In the genomic region with DNA sequence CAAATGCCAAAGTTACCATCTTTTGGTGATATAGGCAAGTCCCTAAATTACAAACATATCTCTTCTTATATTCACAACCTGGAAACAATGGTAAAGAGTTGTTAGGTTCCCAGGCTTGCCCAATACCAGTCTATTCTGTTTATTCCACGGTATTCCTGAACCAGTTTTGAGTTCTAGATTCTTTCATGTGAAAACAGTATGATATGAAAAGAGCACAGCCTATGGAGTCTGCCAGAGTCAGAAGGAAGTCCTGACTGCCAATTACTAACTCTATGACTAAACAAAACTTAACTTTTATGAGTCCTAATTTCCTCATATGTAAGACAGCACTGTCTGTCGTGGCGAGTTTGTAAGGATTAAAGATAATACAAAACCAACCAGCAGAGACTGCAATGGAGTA, we compare ENCODE assay signal across 14 cellular contexts. TPM values are rescaled to one million over a fixed set of nuclear protein-coding genes. Genes with fewer than 3 reads are reported as not detected.
DNase-seq lines count a peak whose midpoint lies in the region; ATAC-seq, FAIRE-seq and TF ChIP-seq lines count a peak whose summit lies in the region.
"Had no signal": no experiment of that assay in that cellular context is flagged by ENCODE, and none has a peak within 500 bp of the region (broad histone marks: within the 10 kb centered on the region; RNA-seq: fewer than 3 reads in every experiment).

No MANE protein-coding gene starts in this region.

- H4K20me1 ChIP-seq in GM12878 (ENCODE audit: control insufficient read depth, insufficient read depth), result no peaks in the 10 kb centered on the region

- H3K4me3 Mint-ChIP-seq in CD4-positive, alpha-beta T cell, result peak overlapping the region; percentile 60
- peak overlapping the region in 8 of 10 donors; percentile 12 to 66 (median 47) for H3K4me3 Mint-ChIP-seq in naive thymus-derived CD4-positive, alpha-beta T cell
- H3K4me3 Mint-ChIP-seq: activated CD4-positive, alpha-beta T cell treated with anti-CD3 and anti-CD28 coated beads, Interleukin-2, amount 10 ng/mL, durations not matched to agents 7 days and 5 days had no signal

- BruUV-seq in GM12878 (replicated peaks; lab: Mats Ljungman, UMichigan), result no TSS peak

- RAD21 ChIA-PET in GM12878 (lab: Charles Lee; ENCODE audit: unreplicated experiment), result no interaction called here

- H3K4me1 ChIP-seq in GM12878 (ENCODE audit: control insufficient read depth, insufficient read depth, low read length), result peaks cover 4% of the 10 kb centered on the region; the same call in 1 of the 2 replicates
- peaks cover 46 to 48% of the 10 kb centered on the region in 2 donors for H3K4me1 ChIP-seq in naive thymus-derived CD4-positive, alpha-beta T cell (ENCODE audit: control insufficient read depth in 2 of 2, insufficient read depth in 2 of 2, low read length in 2 of 2)

- no peaks in the 10 kb centered on the region for H3K9me3 Mint-ChIP-seq in CD4-positive, alpha-beta T cell
- H3K9me3 Mint-ChIP-seq in naive thymus-derived CD4-positive, alpha-beta T cell, result peaks cover 0 to 5% (median 0%) of the 10 kb centered on the region in 11 donors
- H3K9me3 Mint-ChIP-seq: activated CD4-positive, alpha-beta T cell treated with anti-CD3 and anti-CD28 coated beads, Interleukin-2, amount 10 ng/mL, durations not matched to agents 7 days and 5 days had no signal

- CTCF ChIA-PET in CD4-positive, alpha-beta T cell (lab: Charles Lee), result interaction anchor here (0.7 kb wide), 1 partner anchor 322 kb away, joined by 4 read pairs; no protein-coding TSS in a partner anchor
- CTCF ChIA-PET in GM12878 (lab: Yijun Ruan, JAX), result interaction anchor here (1.4 kb wide), 1 partner anchor 128 kb away, joined by 5 read pairs; no protein-coding TSS in a partner anchor
- CTCF ChIA-PET in naive thymus-derived CD4-positive, alpha-beta T cell (lab: Charles Lee), result no interaction called here

- no peaks in the 10 kb centered on the region for H3K9me3 ChIP-seq in CD4-positive, alpha-beta T cell (ENCODE audit: control insufficient read depth, low read length)
- no peaks in the 10 kb centered on the region; the same call in 2 of the 3 replicates for H3K9me3 ChIP-seq in GM12878 (replicated peaks; ENCODE audit: control insufficient read depth, insufficient read depth, low read length)
- no peaks in the 10 kb centered on the region for H3K9me3 ChIP-seq in naive thymus-derived CD4-positive, alpha-beta T cell (ENCODE audit: control insufficient read depth in 2 of 3, low read length in 3 of 3)
- H3K9me3 ChIP-seq: SJCRH30 had no signal

- intact Hi-C loops in CD4-positive, alpha-beta T cell (cut with DNase I, micrococcal nuclease), result loop anchor here (5.0 kb wide), 4 partner anchors 33 to 247 kb away; partner anchors contain the start of gene ANKRD26 (in 1 of the 2)
- intact Hi-C loops in GM12878 (cut with micrococcal nuclease; ENCODE audit: unreplicated experiment), result loop anchor here (5.0 kb wide), 1 partner anchor 98 kb away; no protein-coding TSS in a partner anchor
- intact Hi-C loops in naive thymus-derived CD4-positive, alpha-beta T cell (cut with micrococcal nuclease), result no loop called here

- ATAC-seq in CD4-positive, alpha-beta T cell (ENCODE audit: poor library complexity), result no peak
- ATAC-seq in GM12878 (no peak), GM18867 (IDR thresholded peaks at IDR 0.05; ENCODE audit: unreplicated experiment) (no peak), GM18520 (IDR thresholded peaks at IDR 0.05; ENCODE audit: unreplicated experiment) (no peak), GM21423 (IDR thresholded peaks at IDR 0.05; ENCODE audit: unreplicated experiment) (no peak)
- no peak for ATAC-seq in naive thymus-derived CD4-positive, alpha-beta T cell
- ATAC-seq: left lobe of liver had no signal

- no peak overlapping the region for H3K9ac ChIP-seq in GM12878 (ENCODE audit: control insufficient read depth, insufficient read depth, low read length)

- TF ChIP-seq CTCF in CD4-positive, alpha-beta T cell (IDR thresholded peaks at IDR 0.05), result no peak
- TF ChIP-seq CTCF in LNCaP clone FGC (IDR thresholded peaks at IDR 0.05; ENCODE audit: control insufficient read depth, extremely low read depth, insufficient read depth) (no peak), GM12878 (IDR thresholded peaks at IDR 0.05 in 2 of 3, conservative IDR thresholded peaks at IDR 0.05 in 1 of 3; ENCODE audit: control insufficient read depth in 2 of 3, extremely low read depth in 1 of 3, insufficient read depth in 1 of 3, low read depth in 3 of 3, low read length in 3 of 3) (no peak)

- H3K27me3 ChIP-seq in CD4-positive, alpha-beta T cell (ENCODE audit: control insufficient read depth, insufficient read depth, low read length), result no peaks in the 10 kb centered on the region
- H3K27me3 ChIP-seq in GM12878 (replicated peaks in 1 of 2; ENCODE audit: control insufficient read depth in 2 of 2, insufficient read depth in 2 of 2, low read length in 1 of 2), result no peaks in the 10 kb centered on the region
- H3K27me3 ChIP-seq in naive thymus-derived CD4-positive, alpha-beta T cell (ENCODE audit: control insufficient read depth in 2 of 2, insufficient read depth in 2 of 2, low read length in 2 of 2), result no peaks in the 10 kb centered on the region
- H3K27me3 ChIP-seq: SJCRH30 had no signal

- H3K4me1 Mint-ChIP-seq in CD4-positive, alpha-beta T cell (ENCODE audit: low read depth), result peaks cover 70% of the 10 kb centered on the region
- H3K4me1 Mint-ChIP-seq in naive thymus-derived CD4-positive, alpha-beta T cell, result peaks cover 45 to 74% (median 59%) of the 10 kb centered on the region in 7 donors

- in situ Hi-C loops in GM12878 (cut with MboI), result loop anchor here (10.0 kb wide), 1 partner anchor 110 kb away; no protein-coding TSS in a partner anchor

- TF ChIP-seq EP300 in GM12878 (IDR thresholded peaks at IDR 0.05; ENCODE audit: borderline replicate concordance in 1 of 2, control insufficient read depth in 1 of 2, low read depth in 2 of 2, low read length in 2 of 2), result no peak

- peak overlapping the region; percentile 21; the same call in 1 of the 2 replicates for H3K4me2 ChIP-seq in GM12878 (ENCODE audit: control insufficient read depth, insufficient read depth)

- POLR2A ChIA-PET in CD4-positive, alpha-beta T cell (lab: Charles Lee), result no interaction called here
- POLR2A ChIA-PET in GM12878 (lab: Charles Lee), result interaction anchor here (0.6 to 1.0 kb wide), 3 partner anchors 49 to 120 kb away, joined by 3 to 6 read pairs (median 4); no protein-coding TSS in a partner anchor
- POLR2A ChIA-PET in naive thymus-derived CD4-positive, alpha-beta T cell (lab: Charles Lee), result no interaction called here

- no peak for TF ChIP-seq POLR2A in GM12878 (IDR thresholded peaks at IDR 0.05; ENCODE audit: low read depth, low read length)

- SMC1A ChIA-PET in GM12878 (lab: Charles Lee; ENCODE audit: uncharacterized antibody, unreplicated experiment), result interaction anchor here (1.0 kb wide), 1 partner anchor 74 kb away, joined by 3 read pairs; no protein-coding TSS in a partner anchor

- no peak for DNase-seq in CD4-positive, alpha-beta T cell
- DNase-seq in LNCaP clone FGC (ENCODE audit: low read depth) (peak; percentile 34), GM12878 (ENCODE audit: low read depth, low spot score) (no peak)
- DNase-seq in naive thymus-derived CD4-positive, alpha-beta T cell, result no peak
- DNase-seq: activated CD4-positive, alpha-beta T cell treated with anti-CD3 and anti-CD28 coated beads, Interleukin-2, amount 10 ng/mL, durations not matched to agents 7 days and 5 days; activated naive CD4-positive, alpha-beta T cell treated with Interleukin-2 at 50 U/mL for 16 hours; MM.1S; NCI-H526; SJCRH30 had no signal

- H3K4me3 ChIP-seq in LNCaP clone FGC (ENCODE audit: low read depth, low read length) (no peak overlapping the region), GM12878 (no peak overlapping the region)
- no peak overlapping the region for H3K4me3 ChIP-seq in naive thymus-derived CD4-positive, alpha-beta T cell (ENCODE audit: low read length)
- H3K4me3 ChIP-seq: coronary artery, SJCRH30 had no signal

- no peak for FAIRE-seq in GM12878 (lab: Jason Lieb, UNC)

- no peak overlapping the region for H2AFZ ChIP-seq in GM12878 (ENCODE audit: control insufficient read depth, low read depth, low read length)

- no peak for TF ChIP-seq RAD21 in GM12878 (IDR thresholded peaks at IDR 0.05; ENCODE audit: insufficient read depth, low read depth, low read length)

- H3K27me3 Mint-ChIP-seq in CD4-positive, alpha-beta T cell, result no peaks in the 10 kb centered on the region
- no peaks in the 10 kb centered on the region for H3K27me3 Mint-ChIP-seq in naive thymus-derived CD4-positive, alpha-beta T cell
- H3K27me3 Mint-ChIP-seq: activated CD4-positive, alpha-beta T cell treated with anti-CD3 and anti-CD28 coated beads, Interleukin-2, amount 10 ng/mL, durations not matched to agents 7 days and 5 days had no signal

- H3K36me3 ChIP-seq in GM12878 (ENCODE audit: control insufficient read depth in 2 of 2, insufficient read depth in 2 of 2, low read length in 1 of 2), result no peaks in the 10 kb centered on the region
- H3K36me3 ChIP-seq in naive thymus-derived CD4-positive, alpha-beta T cell (ENCODE audit: control insufficient read depth in 2 of 3, insufficient read depth in 3 of 3, low read length in 3 of 3), result no peaks in the 10 kb centered on the region
- H3K36me3 ChIP-seq: SJCRH30 had no signal

- H3K79me2 ChIP-seq in GM12878 (ENCODE audit: control insufficient read depth, insufficient read depth, low read length), result peaks cover 97% of the 10 kb centered on the region

- H3K27ac Mint-ChIP-seq in CD4-positive, alpha-beta T cell, result no peak overlapping the region
- H3K27ac Mint-ChIP-seq in naive thymus-derived CD4-positive, alpha-beta T cell, result no peak overlapping the region
- H3K27ac Mint-ChIP-seq: activated CD4-positive, alpha-beta T cell treated with anti-CD3 and anti-CD28 coated beads, Interleukin-2, amount 10 ng/mL, durations not matched to agents 7 days and 5 days had no signal

- no peak overlapping the region for H3K27ac ChIP-seq in CD4-positive, alpha-beta T cell (ENCODE audit: low read depth, low read length)
- no peak overlapping the region for H3K27ac ChIP-seq in GM12878 (ENCODE audit: control insufficient read depth, insufficient read depth)
- H3K27ac ChIP-seq in naive thymus-derived CD4-positive, alpha-beta T cell (ENCODE audit: low read depth, low read length), result no peak overlapping the region
- H3K27ac ChIP-seq: coronary artery, SJCRH30 had no signal

- H3K36me3 Mint-ChIP-seq in CD4-positive, alpha-beta T cell (ENCODE audit: low read depth), result peaks cover 40% of the 10 kb centered on the region
- H3K36me3 Mint-ChIP-seq in naive thymus-derived CD4-positive, alpha-beta T cell, result peaks cover 0 to 21% (median 18%) of the 10 kb centered on the region in 5 donors

- WGBS in GM12878 (ENCODE audit: insufficient coverage, insufficient replicate concordance, low lambda C conversion rate, missing lambda C conversion rate), result 72% methylated on average over 3 of the region's 3 CpGs

RNA-seq across cellular contexts. Expression of gene ABI1, which starts 5.6 kb away (rescaled TPM):
- total RNA-seq in CD4-positive, alpha-beta T cell, result 10 to 100 TPM; 83.2 to 83.6 TPM
- 143 TPM in 2 replicates for total RNA-seq in GM12878 (2013; cell fraction: nucleolus; rRNA removed)
- total RNA-seq in GM12878 (2014; rRNA removed) (51.1 and 60.9 TPM in 2 replicates), GM12878 (2014; rRNA removed; fragmentation: Illumina TruSeq; extraction: Trizol) (58.4 and 59.1 TPM in 2 replicates), GM12878 (2021) (50.3 and 51.4 TPM in 2 replicates)
- 24.0 TPM for polyA plus RNA-seq in GM12878 (2011; ENCODE audit: low read depth)
- polyA plus RNA-seq in GM12878 (2011; rRNA removed) (31.2 and 40.8 TPM in 2 replicates), GM12878 (2014; fragmentation: Illumina TruSeq; extraction: Trizol) (63.0 and 76.7 TPM in 2 replicates), GM12878 (2014; fragmentation: Nextera tagmentation; extraction: Ambion mirVana) (10 to 100 TPM; 48.7 to 50.3 TPM), GM12878 (2014; rRNA removed) (35.8 and 40.1 TPM in 2 replicates), GM12878 (2016; fragmentation: Nextera tagmentation; extraction: Ambion mirVana) (10 to 100 TPM; 70.4 to 73.2 TPM)
- polyA plus RNA-seq in GM12878 (2011; cell fraction: cytosol; rRNA removed), result 17.5 and 17.8 TPM in 2 replicates
- 23.9 and 24.0 TPM in 2 replicates for polyA plus RNA-seq in GM12878 (2011; cell fraction: nucleus; rRNA removed)
- polyA plus RNA-seq in GM12878 (2012), result 41.1 and 45.6 TPM in 2 replicates
- polyA minus RNA-seq in GM12878 (2011; rRNA and poly(A)+ RNA removed), result 26.3 and 27.4 TPM in 2 replicates
- 12.3 and 13.4 TPM in 2 replicates for polyA minus RNA-seq in GM12878 (2011; cell fraction: cytosol; rRNA and poly(A)+ RNA removed)
- 24.5 and 29.0 TPM in 2 replicates for polyA minus RNA-seq in GM12878 (2011; cell fraction: nucleus; rRNA and poly(A)+ RNA removed)
- 10 to 100 TPM; 61.9 to 73.7 (median 65.4) TPM for total RNA-seq in naive thymus-derived CD4-positive, alpha-beta T cell
- 10 to 100 TPM; 66.0 to 71.0 TPM for polyA plus RNA-seq in naive thymus-derived CD4-positive, alpha-beta T cell

Comparison
In these comparisons a context has a peak if more than half of its experiments do, and no peak if none do; other contexts are left out.
1. intact Hi-C loops: an anchor here in CD4-positive, alpha-beta T cell (5.0 kb wide) and GM12878 (5.0 kb wide); none called in naive thymus-derived CD4-positive, alpha-beta T cell.